Comparison of ENCODE assay signal across 19 cellular contexts in the genomic region with DNA sequence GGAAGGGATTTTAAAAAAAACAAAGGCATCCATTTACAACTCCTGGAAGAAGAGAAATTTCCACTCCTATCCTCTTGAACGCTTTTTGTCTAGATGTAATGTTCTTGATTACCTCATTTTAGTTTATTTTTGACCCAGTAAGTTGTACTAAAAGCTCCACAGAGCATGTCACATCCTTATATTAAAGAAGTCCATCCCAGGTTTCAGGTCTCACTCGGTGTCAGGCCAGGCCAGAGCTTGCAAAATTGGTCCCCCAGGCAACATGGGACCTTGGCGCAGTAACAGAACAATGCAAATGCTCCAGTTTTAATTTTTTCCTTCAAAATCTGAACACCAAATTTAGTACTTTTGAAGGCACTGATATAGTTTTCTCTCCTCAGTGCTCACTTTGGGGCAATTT.
DNase-seq lines count a peak whose midpoint lies in the region; ATAC-seq and TF ChIP-seq lines count a peak whose summit lies in the region.
"Had no signal": no experiment of that assay in that cellular context is flagged by ENCODE, and none has a peak within 500 bp of the region (broad histone marks: within the 10 kb centered on the region; RNA-seq: fewer than 3 reads in every experiment).

No MANE protein-coding gene starts in this region.

- no peak for TF ChIP-seq EP300 in sigmoid colon (IDR thresholded peaks at IDR 0.05)

- H3K36me3 ChIP-seq in HEK293 (ENCODE audit: control insufficient read depth in 2 of 2, insufficient read depth in 1 of 2, low read length in 2 of 2) (no peaks in the 10 kb centered on the region), right atrium auricular region (no peaks in the 10 kb centered on the region), sigmoid colon (no peaks in the 10 kb centered on the region)

- TF ChIP-seq POLR2A in sigmoid colon (IDR thresholded peaks at IDR 0.05): no peak

- POLR2A ChIA-PET in HEK293 (lab: Yijun Ruan, JAX): no interaction called here

- H3K9me3 ChIP-seq in HEK293 (ENCODE audit: control insufficient read depth, insufficient read depth, low read depth, low read length) (no peaks in the 10 kb centered on the region), right atrium auricular region (no peaks in the 10 kb centered on the region), sigmoid colon (no peaks in the 10 kb centered on the region)
- H3K9me3 ChIP-seq: body of pancreas had no signal

- intact Hi-C loops in sigmoid colon (cut with DNase I): no loop called here

- no peaks in the 10 kb centered on the region for H3K9me3 Mint-ChIP-seq in activated T-cell treated with anti-CD3 and anti-CD28 coated beads, Interleukin-2, amount 50 U/mL, for 72 hours
- H3K9me3 Mint-ChIP-seq: activated naive CD4-positive, alpha-beta T cell treated with anti-CD3 and anti-CD28 coated beads, Interleukin-2, amount 50 U/mL, for 24 hours; immature natural killer cell had no signal

- TF ChIP-seq CTCF in HEK293 (tag by site-specific recombination; IDR thresholded peaks at IDR 0.05): no peak
- no peak for TF ChIP-seq CTCF in right atrium auricular region (IDR thresholded peaks at IDR 0.05)
- no peak for TF ChIP-seq CTCF in sigmoid colon (IDR thresholded peaks at IDR 0.05)

- H3K4me3 ChIP-seq in HEK293 (ENCODE audit: low read depth, low read length) (no peak overlapping the region), right atrium auricular region (no peak overlapping the region), sigmoid colon (no peak overlapping the region)
- H3K4me3 ChIP-seq: body of pancreas had no signal

- WGBS in sigmoid colon, 2 donors: 73 to 84% methylated on average over 3 of the region's 3 CpGs

- CTCF ChIA-PET in HEK293 (lab: Yijun Ruan, JAX): no interaction called here

- H3K36me3 Mint-ChIP-seq in activated T-cell treated with anti-CD3 and anti-CD28 coated beads, Interleukin-2, amount 50 U/mL, for 72 hours (ENCODE audit: insufficient read depth in 2 of 2): no peaks in the 10 kb centered on the region

- H3K27ac Mint-ChIP-seq in activated T-cell treated with anti-CD3 and anti-CD28 coated beads, Interleukin-2, amount 50 U/mL, for 72 hours: no peak overlapping the region
- H3K27ac Mint-ChIP-seq: activated naive CD4-positive, alpha-beta T cell treated with anti-CD3 and anti-CD28 coated beads, Interleukin-2, amount 50 U/mL, for 24 hours; immature natural killer cell had no signal

- ATAC-seq in SK-N-SH treated with all-trans-retinoic acid at 6 μM for 48 hours (no peak), GM21381 (IDR thresholded peaks at IDR 0.05; ENCODE audit: unreplicated experiment) (no peak)
- ATAC-seq in activated T-cell treated with anti-CD3 and anti-CD28 coated beads, Interleukin-2, amount 50 U/mL, for 72 hours (replicated peaks in 1 of 2): no peak
- ATAC-seq: body of pancreas, esophagus mucosa, Panc1 had no signal

- DNase-seq in right atrium auricular region (ENCODE audit: low spot score) (peak; percentile 77), sigmoid colon (no peak), Kasumi-1 (lab: John Stamatoyannopoulos, UW) (no peak), cortex of kidney (lab: John Stamatoyannopoulos, UW) (no peak)
- no peak for DNase-seq in activated T-cell treated with anti-CD3 and anti-CD28 coated beads, Interleukin-2, amount 50 U/mL, for 72 hours
- DNase-seq: activated CD4-positive, alpha-beta T cell treated with anti-CD3 and anti-CD28 coated beads, Interleukin-2, amount 50 U/mL, for 4 hours; activated T-cell treated with anti-CD3 and anti-CD28 coated beads, Interleukin-2, amount 50 U/mL, for 1 hour; body of pancreas; COR-L47; immature natural killer cell; MM.1S; NCI-H2081; NCI-H748 treated with DMSO at 0.1 percent for 48 hours had no signal

- H3K27me3 ChIP-seq in right atrium auricular region (no peaks in the 10 kb centered on the region), sigmoid colon (no peaks in the 10 kb centered on the region)
- H3K27me3 ChIP-seq: body of pancreas had no signal

- H3K27ac ChIP-seq in HEK293 (ENCODE audit: extremely low read depth, low read depth, low read length) (no peak overlapping the region), right atrium auricular region (peak overlapping the region; percentile 62 to 82), sigmoid colon (peak overlapping the region in 3 of 4 donors; percentile 7 to 61 (median 54))
- H3K27ac ChIP-seq: body of pancreas had no signal

- no peaks in the 10 kb centered on the region for H3K4me1 Mint-ChIP-seq in activated T-cell treated with anti-CD3 and anti-CD28 coated beads, Interleukin-2, amount 50 U/mL, for 72 hours (ENCODE audit: low read depth)
- H3K4me1 Mint-ChIP-seq: activated naive CD4-positive, alpha-beta T cell treated with anti-CD3 and anti-CD28 coated beads, Interleukin-2, amount 50 U/mL, for 24 hours; immature natural killer cell had no signal

- H3K4me1 ChIP-seq in HEK293 (ENCODE audit: control insufficient read depth, insufficient read depth, low read length) (peaks cover 22% of the 10 kb centered on the region), right atrium auricular region (peaks cover 0 to 78% of the 10 kb centered on the region in 2 donors), sigmoid colon (peaks cover 0 to 44% (median 29%) of the 10 kb centered on the region in 4 donors)
- H3K4me1 ChIP-seq: body of pancreas had no signal

- no peaks in the 10 kb centered on the region for H3K27me3 Mint-ChIP-seq in activated T-cell treated with anti-CD3 and anti-CD28 coated beads, Interleukin-2, amount 50 U/mL, for 72 hours (ENCODE audit: low read depth)
- H3K27me3 Mint-ChIP-seq: activated naive CD4-positive, alpha-beta T cell treated with anti-CD3 and anti-CD28 coated beads, Interleukin-2, amount 50 U/mL, for 24 hours had no signal

- H3K4me3 Mint-ChIP-seq in activated T-cell treated with anti-CD3 and anti-CD28 coated beads, Interleukin-2, amount 50 U/mL, for 72 hours: no peak overlapping the region
- H3K4me3 Mint-ChIP-seq: activated naive CD4-positive, alpha-beta T cell treated with anti-CD3 and anti-CD28 coated beads, Interleukin-2, amount 50 U/mL, for 24 hours; immature natural killer cell had no signal

TF ChIP-seq in HEK293, 187 proteins besides CTCF, POLR2A, EP300 and RAD21:
- TF ChIP-seq, protein P1, sequence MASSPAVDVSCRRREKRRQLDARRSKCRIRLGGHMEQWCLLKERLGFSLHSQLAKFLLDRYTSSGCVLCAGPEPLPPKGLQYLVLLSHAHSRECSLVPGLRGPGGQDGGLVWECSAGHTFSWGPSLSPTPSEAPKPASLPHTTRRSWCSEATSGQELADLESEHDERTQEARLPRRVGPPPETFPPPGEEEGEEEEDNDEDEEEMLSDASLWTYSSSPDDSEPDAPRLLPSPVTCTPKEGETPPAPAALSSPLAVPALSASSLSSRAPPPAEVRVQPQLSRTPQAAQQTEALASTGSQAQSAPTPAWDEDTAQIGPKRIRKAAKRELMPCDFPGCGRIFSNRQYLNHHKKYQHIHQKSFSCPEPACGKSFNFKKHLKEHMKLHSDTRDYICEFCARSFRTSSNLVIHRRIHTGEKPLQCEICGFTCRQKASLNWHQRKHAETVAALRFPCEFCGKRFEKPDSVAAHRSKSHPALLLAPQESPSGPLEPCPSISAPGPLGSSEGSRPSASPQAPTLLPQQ (tag by site-specific recombination; IDR thresholded peaks at IDR 0.05): peak; percentile 94
- TF ChIP-seq ZNF521 (tag by site-specific recombination; IDR thresholded peaks at IDR 0.05): no peak
- TF ChIP-seq ZNF221 (tag by site-specific recombination; IDR thresholded peaks at IDR 0.05; ENCODE audit: borderline replicate concordance): no peak
- no peak for TF ChIP-seq ZNF354C (tag by site-specific recombination; IDR thresholded peaks at IDR 0.05; ENCODE audit: borderline replicate concordance, low read depth)
- no peak for TF ChIP-seq ZNF544 (tag by site-specific recombination; IDR thresholded peaks at IDR 0.05)
- peak; percentile 79 for TF ChIP-seq ZFP69B (tag by site-specific recombination; IDR thresholded peaks at IDR 0.05)
- no peak for TF ChIP-seq GLIS1 (tag by site-specific recombination; IDR thresholded peaks at IDR 0.05)

TF ChIP-seq in SK-N-SH treated with all-trans-retinoic acid at 6 μM for 48 hours, 23 proteins besides CTCF, POLR2A, EP300 and RAD21:
- TF ChIP-seq ZNF70 (CRISPR knock-in tag; IDR thresholded peaks at IDR 0.05): no peak
- TF ChIP-seq, protein P2, sequence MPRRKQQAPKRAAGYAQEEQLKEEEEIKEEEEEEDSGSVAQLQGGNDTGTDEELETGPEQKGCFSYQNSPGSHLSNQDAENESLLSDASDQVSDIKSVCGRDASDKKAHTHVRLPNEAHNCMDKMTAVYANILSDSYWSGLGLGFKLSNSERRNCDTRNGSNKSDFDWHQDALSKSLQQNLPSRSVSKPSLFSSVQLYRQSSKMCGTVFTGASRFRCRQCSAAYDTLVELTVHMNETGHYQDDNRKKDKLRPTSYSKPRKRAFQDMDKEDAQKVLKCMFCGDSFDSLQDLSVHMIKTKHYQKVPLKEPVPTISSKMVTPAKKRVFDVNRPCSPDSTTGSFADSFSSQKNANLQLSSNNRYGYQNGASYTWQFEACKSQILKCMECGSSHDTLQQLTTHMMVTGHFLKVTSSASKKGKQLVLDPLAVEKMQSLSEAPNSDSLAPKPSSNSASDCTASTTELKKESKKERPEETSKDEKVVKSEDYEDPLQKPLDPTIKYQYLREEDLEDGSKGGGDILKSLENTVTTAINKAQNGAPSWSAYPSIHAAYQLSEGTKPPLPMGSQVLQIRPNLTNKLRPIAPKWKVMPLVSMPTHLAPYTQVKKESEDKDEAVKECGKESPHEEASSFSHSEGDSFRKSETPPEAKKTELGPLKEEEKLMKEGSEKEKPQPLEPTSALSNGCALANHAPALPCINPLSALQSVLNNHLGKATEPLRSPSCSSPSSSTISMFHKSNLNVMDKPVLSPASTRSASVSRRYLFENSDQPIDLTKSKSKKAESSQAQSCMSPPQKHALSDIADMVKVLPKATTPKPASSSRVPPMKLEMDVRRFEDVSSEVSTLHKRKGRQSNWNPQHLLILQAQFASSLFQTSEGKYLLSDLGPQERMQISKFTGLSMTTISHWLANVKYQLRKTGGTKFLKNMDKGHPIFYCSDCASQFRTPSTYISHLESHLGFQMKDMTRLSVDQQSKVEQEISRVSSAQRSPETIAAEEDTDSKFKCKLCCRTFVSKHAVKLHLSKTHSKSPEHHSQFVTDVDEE (CRISPR knock-in tag; IDR thresholded peaks at IDR 0.05): 0 out of 2 replicates have a peak, but pooled peaks have one; percentile 35
